In genomic region chr9:113597390-113598241, GRCh38 we compare ENCODE assay signal across 25 cellular contexts.
A peak's percentile ranks its signal among the peaks of the same experiment; 100 is the strongest.
DNase-seq lines count a peak whose midpoint lies in the region; ATAC-seq and TF ChIP-seq lines count a peak whose summit lies in the region.
"Had no signal": no experiment of that assay in that cellular context is flagged by ENCODE, and none has a peak within 500 bp of the region (broad histone marks: within the 10 kb centered on the region; RNA-seq: fewer than 3 reads in every experiment).

No MANE protein-coding gene starts in this region.

- ATAC-seq in activated CD8-positive, alpha-beta T cell treated with anti-CD3 and anti-CD28 coated beads for 36 hours: no peak
- ATAC-seq in activated CD8-positive, alpha-beta T cell treated with anti-CD3 and anti-CD28 coated beads, Interleukin-2, amount 10 ng/mL, durations not matched to agents 7 days and 5 days: no peak
- no peak for ATAC-seq in lower lobe of right lung
- ATAC-seq: CD8-positive, alpha-beta T cell; gastrocnemius medialis; stimulated activated naive B cell treated with anti-CD40 and anti-IgM and Interleukin-4, amounts not matched to agents 10 μg/mL and 1 μg/mL and 100 μg/mL, for 72 hours had no signal

- intact Hi-C loops in activated CD8-positive, alpha-beta T cell treated with anti-CD3 and anti-CD28 coated beads for 36 hours (cut with micrococcal nuclease): no loop called here
- intact Hi-C loops in lower lobe of right lung (cut with DNase I) (no loop called here), tibial artery (cut with DNase I; ENCODE audit: low total_unique reads) (no loop called here)

- H3K4me3 Mint-ChIP-seq in activated CD8-positive, alpha-beta T cell treated with anti-CD3 and anti-CD28 coated beads for 36 hours: no peak overlapping the region
- H3K4me3 Mint-ChIP-seq in activated CD8-positive, alpha-beta T cell treated with anti-CD3 and anti-CD28 coated beads, Interleukin-2, amount 10 ng/mL, durations not matched to agents 7 days and 5 days: no peak overlapping the region
- H3K4me3 Mint-ChIP-seq in chondrocyte (ENCODE audit: unreplicated experiment): no peak overlapping the region
- H3K4me3 Mint-ChIP-seq: CD8-positive, alpha-beta T cell had no signal

- H3K36me3 Mint-ChIP-seq in activated CD8-positive, alpha-beta T cell treated with anti-CD3 and anti-CD28 coated beads for 36 hours (ENCODE audit: low read depth): peaks cover 23% of the 10 kb centered on the region
- peaks cover 25% of the 10 kb centered on the region for H3K36me3 Mint-ChIP-seq in activated CD8-positive, alpha-beta T cell treated with anti-CD3 and anti-CD28 coated beads, Interleukin-2, amount 10 ng/mL, durations not matched to agents 7 days and 5 days (ENCODE audit: low read depth)
- peaks cover 14% of the 10 kb centered on the region for H3K36me3 Mint-ChIP-seq in chondrocyte (ENCODE audit: low read depth)

- no peaks in the 10 kb centered on the region for H3K27me3 ChIP-seq in lower lobe of right lung (ENCODE audit: low read depth)
- no peaks in the 10 kb centered on the region for H3K27me3 ChIP-seq in tibial artery
- H3K27me3 ChIP-seq: adrenal gland, gastrocnemius medialis, Peyer's patch had no signal

- peaks cover 24% of the 10 kb centered on the region for H3K4me1 Mint-ChIP-seq in activated CD8-positive, alpha-beta T cell treated with anti-CD3 and anti-CD28 coated beads for 36 hours (ENCODE audit: low read depth)
- H3K4me1 Mint-ChIP-seq in activated CD8-positive, alpha-beta T cell treated with anti-CD3 and anti-CD28 coated beads, Interleukin-2, amount 10 ng/mL, durations not matched to agents 7 days and 5 days (ENCODE audit: low read depth): peaks cover 12% of the 10 kb centered on the region
- H3K4me1 Mint-ChIP-seq in chondrocyte (ENCODE audit: low read depth): peaks cover 70% of the 10 kb centered on the region

- H3K27ac ChIP-seq in lower lobe of right lung: peak overlapping the region; percentile 36
- H3K27ac ChIP-seq in tibial artery: peak overlapping the region; percentile 74 to 81
- H3K27ac ChIP-seq: Peyer's patch, VCaP had no signal

- no peaks in the 10 kb centered on the region for H3K27me3 Mint-ChIP-seq in activated CD8-positive, alpha-beta T cell treated with anti-CD3 and anti-CD28 coated beads for 36 hours
- no peaks in the 10 kb centered on the region for H3K27me3 Mint-ChIP-seq in activated CD8-positive, alpha-beta T cell treated with anti-CD3 and anti-CD28 coated beads, Interleukin-2, amount 10 ng/mL, durations not matched to agents 7 days and 5 days (ENCODE audit: low read depth)
- H3K27me3 Mint-ChIP-seq in chondrocyte (ENCODE audit: low read depth): no peaks in the 10 kb centered on the region
- H3K27me3 Mint-ChIP-seq: stimulated activated naive B cell treated with anti-CD40 and anti-IgM and Interleukin-4, amounts not matched to agents 10 μg/mL and 1 μg/mL and 100 μg/mL, for 72 hours had no signal

- H3K9me3 ChIP-seq in lower lobe of right lung: no peaks in the 10 kb centered on the region
- H3K9me3 ChIP-seq in tibial artery: no peaks in the 10 kb centered on the region
- H3K9me3 ChIP-seq: adrenal gland, gastrocnemius medialis, Peyer's patch had no signal

- CTCF ChIA-PET in activated CD8-positive, alpha-beta T cell treated with anti-CD3 and anti-CD28 coated beads for 36 hours (lab: Charles Lee): interaction anchor here (0.7 to 27.7 kb wide), 2 partner anchors 31 to 57 kb away, joined by 3 to 621 read pairs; no protein-coding TSS in a partner anchor
- CTCF ChIA-PET in activated CD8-positive, alpha-beta T cell treated with anti-CD3 and anti-CD28 coated beads, Interleukin-2, amount 10 ng/mL, durations not matched to agents 7 days and 5 days (lab: Charles Lee): interaction anchor here (0.7 to 2.2 kb wide), 3 partner anchors 9 to 151 kb away, joined by 3 to 7 read pairs (median 3); no protein-coding TSS in a partner anchor

- no peak for DNase-seq in activated CD8-positive, alpha-beta T cell treated with anti-CD3 and anti-CD28 coated beads for 36 hours
- no peak for DNase-seq in activated CD8-positive, alpha-beta T cell treated with anti-CD3 and anti-CD28 coated beads, Interleukin-2, amount 10 ng/mL, durations not matched to agents 7 days and 5 days
- DNase-seq in chondrocyte (ENCODE audit: low spot score): peak; percentile 64
- peak; percentile 37 for DNase-seq in lower lobe of right lung
- DNase-seq in tibial artery: no peak
- DNase-seq in NCI-H2081 (lab: John Stamatoyannopoulos, UW): no peak
- DNase-seq in effector CD8-positive, alpha-beta T cell (lab: John Stamatoyannopoulos, UW): no peak
- no peak for DNase-seq in NCI-H446 treated with DMSO at 0.1 percent for 48 hours (lab: John Stamatoyannopoulos, UW)
- DNase-seq: activated CD8-positive, alpha-beta memory T cell treated with anti-CD3 and anti-CD28 coated beads for 24 hours; CD8-positive, alpha-beta T cell; cerebellar nuclear complex; DND-41; gastrocnemius medialis; H7; Karpas-422; NCI-H1105; NCI-H2171 treated with DMSO at 0.1 percent for 48 hours; NCI-H774; stimulated activated naive B cell treated with anti-CD40 and anti-IgM and Interleukin-4, amounts not matched to agents 10 μg/mL and 1 μg/mL and 100 μg/mL, for 72 hours; SW 1271 had no signal

- H3K4me3 ChIP-seq in lower lobe of right lung (peak overlapping the region; percentile 62), tibial artery (no peak overlapping the region)
- H3K4me3 ChIP-seq: gastrocnemius medialis, lung, Peyer's patch had no signal

- TF ChIP-seq CTCF in activated CD8-positive, alpha-beta T cell treated with anti-CD3 and anti-CD28 coated beads for 36 hours (IDR thresholded peaks at IDR 0.05): no peak
- no peak for TF ChIP-seq CTCF in chondrocyte (IDR thresholded peaks at IDR 0.05)
- TF ChIP-seq CTCF in lower lobe of right lung (IDR thresholded peaks at IDR 0.05): no peak
- TF ChIP-seq CTCF in tibial artery (IDR thresholded peaks at IDR 0.05): no peak

- no peaks in the 10 kb centered on the region for H3K9me3 Mint-ChIP-seq in activated CD8-positive, alpha-beta T cell treated with anti-CD3 and anti-CD28 coated beads for 36 hours
- no peaks in the 10 kb centered on the region for H3K9me3 Mint-ChIP-seq in activated CD8-positive, alpha-beta T cell treated with anti-CD3 and anti-CD28 coated beads, Interleukin-2, amount 10 ng/mL, durations not matched to agents 7 days and 5 days (ENCODE audit: insufficient read depth)
- no peaks in the 10 kb centered on the region for H3K9me3 Mint-ChIP-seq in chondrocyte (ENCODE audit: low read depth)
- H3K9me3 Mint-ChIP-seq: activated T-helper 2 cell treated with anti-CD3 and anti-CD28 coated beads, Interferon-gamma antibody, Interleukin-2, Interleukin-4, amounts not matched to agents 10 μg/mL and 5 μg/mL and 100 μg/mL, durations not matched to agents 14 hours and 24 hours and 36 hours; CD8-positive, alpha-beta T cell; stimulated activated naive B cell treated with anti-CD40 and anti-IgM and Interleukin-4, amounts not matched to agents 10 μg/mL and 1 μg/mL and 100 μg/mL, for 72 hours had no signal

- H3K36me3 ChIP-seq in lower lobe of right lung (peaks cover 47% of the 10 kb centered on the region), tibial artery (peaks cover 24 to 31% (median 29%) of the 10 kb centered on the region in 3 donors)

- H3K27ac Mint-ChIP-seq in activated CD8-positive, alpha-beta T cell treated with anti-CD3 and anti-CD28 coated beads for 36 hours: peak overlapping the region; percentile 6
- H3K27ac Mint-ChIP-seq in activated CD8-positive, alpha-beta T cell treated with anti-CD3 and anti-CD28 coated beads, Interleukin-2, amount 10 ng/mL, durations not matched to agents 7 days and 5 days: no peak overlapping the region
- H3K27ac Mint-ChIP-seq in chondrocyte (ENCODE audit: unreplicated experiment): no peak overlapping the region
- H3K27ac Mint-ChIP-seq: activated T-helper 2 cell treated with anti-CD3 and anti-CD28 coated beads, Interferon-gamma antibody, Interleukin-2, Interleukin-4, amounts not matched to agents 10 μg/mL and 5 μg/mL and 100 μg/mL, durations not matched to agents 14 hours and 24 hours and 36 hours; CD8-positive, alpha-beta T cell had no signal

- POLR2A ChIA-PET in activated CD8-positive, alpha-beta T cell treated with anti-CD3 and anti-CD28 coated beads for 36 hours (lab: Charles Lee): interaction anchor here (1.1 to 1.6 kb wide), 2 partner anchors 19 to 58 kb away, joined by 4 to 6 read pairs; no protein-coding TSS in a partner anchor
- POLR2A ChIA-PET in activated CD8-positive, alpha-beta T cell treated with anti-CD3 and anti-CD28 coated beads, Interleukin-2, amount 10 ng/mL, durations not matched to agents 7 days and 5 days (lab: Charles Lee): no interaction called here

- H3K4me1 ChIP-seq in lower lobe of right lung (peaks cover 61% of the 10 kb centered on the region), tibial artery (peaks cover 0 to 99% (median 92%) of the 10 kb centered on the region in 4 donors)

Comparison
In these comparisons a context has a peak if more than half of its experiments do, and no peak if none do; other contexts are left out.
1. DNase-seq: peak in chondrocyte (single experiment) and lower lobe of right lung (single experiment); none in activated CD8-positive, alpha-beta T cell treated with anti-CD3 and anti-CD28 coated beads for 36 hours (single experiment), activated CD8-positive, alpha-beta T cell treated with anti-CD3 and anti-CD28 coated beads, Interleukin-2, amount 10 ng/mL, durations not matched to agents 7 days and 5 days (single experiment), tibial artery (0 of 2), NCI-H2081 (0 of 2), effector CD8-positive, alpha-beta T cell (single experiment) and NCI-H446 treated with DMSO at 0.1 percent for 48 hours (single experiment).